Comparison of ENCODE assay signal across 14 cellular contexts in the genomic region with DNA sequence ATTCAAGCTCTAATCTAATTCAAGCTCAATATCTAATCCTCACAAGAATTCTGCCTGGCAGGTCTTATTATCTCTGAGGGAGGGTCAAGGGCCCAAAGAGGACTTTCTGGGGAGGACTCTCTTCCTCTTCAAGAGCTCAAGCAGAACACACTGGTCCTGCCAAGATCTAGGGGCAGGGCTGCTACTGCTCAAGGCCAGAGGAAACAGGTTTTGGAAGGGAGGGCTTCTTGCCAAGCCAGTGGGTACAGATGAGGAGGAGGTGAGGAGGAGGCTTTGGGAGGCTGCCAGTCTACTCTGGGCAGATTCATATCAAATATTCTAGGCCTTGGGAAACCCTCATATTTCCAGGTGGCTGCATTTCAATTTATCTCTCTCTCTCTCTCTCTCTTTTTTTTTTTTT. TPM values are rescaled to one million over a fixed set of nuclear protein-coding genes. Genes with fewer than 3 reads are reported as not detected.
DNase-seq lines count a peak whose midpoint lies in the region; ATAC-seq and TF ChIP-seq lines count a peak whose summit lies in the region.
"Had no signal": no experiment of that assay in that cellular context is flagged by ENCODE, and none has a peak within 500 bp of the region (broad histone marks: within the 10 kb centered on the region; RNA-seq: fewer than 3 reads in every experiment).

No MANE protein-coding gene starts in this region.

- H3K4me1 ChIP-seq in gastroesophageal sphincter (peaks cover 0 to 33% (median 22%) of the 10 kb centered on the region in 3 donors), spleen (peaks cover 6 to 96% (median 39%) of the 10 kb centered on the region in 6 donors)

- intact Hi-C loops in spleen (cut with DNase I; ENCODE audit: low total_unique reads) = no loop called here

- TF ChIP-seq CTCF in LNCaP clone FGC (IDR thresholded peaks at IDR 0.05; ENCODE audit: control insufficient read depth, extremely low read depth, insufficient read depth) (no peak), gastroesophageal sphincter (IDR thresholded peaks at IDR 0.05) (no peak), spleen (IDR thresholded peaks at IDR 0.05 in 8 of 11, conservative IDR thresholded peaks at IDR 0.05 in 3 of 11) (no peak)

- no peaks in the 10 kb centered on the region for H3K9me3 ChIP-seq in gastroesophageal sphincter
- no peaks in the 10 kb centered on the region for H3K9me3 ChIP-seq in spleen

- peak; percentile 59 for ATAC-seq in gastroesophageal sphincter
- ATAC-seq: effector memory CD8-positive, alpha-beta T cell had no signal

- H3K27ac ChIP-seq in gastroesophageal sphincter (no peak overlapping the region), spleen (peak overlapping the region in 6 of 8 donors; percentile 55 to 86 (median 80))

- no peak for TF ChIP-seq EP300 in gastroesophageal sphincter (IDR thresholded peaks at IDR 0.05)

- no peaks in the 10 kb centered on the region for H3K36me3 ChIP-seq in gastroesophageal sphincter
- H3K36me3 ChIP-seq in spleen = no peaks in the 10 kb centered on the region

- TF ChIP-seq POLR2A in gastroesophageal sphincter (IDR thresholded peaks at IDR 0.05) = no peak
- no peak for TF ChIP-seq POLR2A in spleen (IDR thresholded peaks at IDR 0.05)

- H3K27me3 ChIP-seq in gastroesophageal sphincter (no peaks in the 10 kb centered on the region), spleen (replicated peaks in 1 of 7) (no peaks in the 10 kb centered on the region)

- peak; percentile 87 for DNase-seq in LNCaP clone FGC (ENCODE audit: low read depth)
- DNase-seq in UCSD-AML1 (lab: John Stamatoyannopoulos, UW; ENCODE audit: unreplicated experiment) = peak; percentile 35
- no peak for DNase-seq in spleen
- no peak for DNase-seq in T-helper 1 cell
- DNase-seq in GOT3 (lab: John Stamatoyannopoulos, UW) = no peak
- no peak for DNase-seq in NCI-H1930 (lab: John Stamatoyannopoulos, UW)
- DNase-seq in activated T-cell treated with anti-CD3 and anti-CD28 coated beads for 4 hours = no peak
- DNase-seq: activated naive CD4-positive, alpha-beta T cell treated with anti-CD3 and anti-CD28 coated beads for 36 hours; DMS53; effector memory CD8-positive, alpha-beta T cell; immature natural killer cell; MM.1S; SW 1271 had no signal

- no peak overlapping the region for H3K4me3 ChIP-seq in LNCaP clone FGC (ENCODE audit: low read depth, low read length)
- no peak overlapping the region for H3K4me3 ChIP-seq in gastroesophageal sphincter
- H3K4me3 ChIP-seq in spleen = no peak overlapping the region

RNA-seq across cellular contexts. Expression of a gene that starts 51.8 kb away (rescaled TPM):
- total RNA-seq in gastroesophageal sphincter (1 to 10 TPM; 1.6 to 4.1 (median 2.8) TPM), spleen (100 to 1,000 TPM in 5 of 7 donors, 10 to 100 TPM in 2; 48.2 to 258 (median 197) TPM)
- 10 to 100 TPM; 20.3 to 82.3 (median 21.3) TPM for polyA plus RNA-seq in spleen
- total RNA-seq: activated naive CD4-positive, alpha-beta T cell treated with anti-CD3 and anti-CD28 coated beads for 36 hours had no signal
- polyA plus RNA-seq: immature natural killer cell had no signal

Comparison
In these comparisons a context has a peak if more than half of its experiments do, and no peak if none do; other contexts are left out.
1. DNase-seq: peak in LNCaP clone FGC (single experiment) and UCSD-AML1 (single experiment); none in spleen (single experiment), T-helper 1 cell (0 of 5), GOT3 (single experiment), NCI-H1930 (0 of 2) and activated T-cell treated with anti-CD3 and anti-CD28 coated beads for 4 hours (single experiment).
2. H3K27ac ChIP-seq: peak in spleen (6 of 8); none in gastroesophageal sphincter (0 of 4).
3. RNA of a gene that starts 51.8 kb away (total RNA-seq): 48.2 to 258 TPM in spleen; 1.6 to 4.1 TPM in gastroesophageal sphincter; every median in the first group is over 4 times any median in the second.